In genomic region chr9:127731938-127732337, GRCh38 we compare ENCODE assay signal across 1 cellular context.
TF ChIP-seq lines count a peak whose summit lies in the region.

No MANE protein-coding gene starts in this region.

TF ChIP-seq in K562, 482 proteins besides CTCF, POLR2A, EP300 and RAD21:
- 0 out of 2 replicates have a peak, but pooled peaks have one; percentile 23 for TF ChIP-seq RBFOX2 (IDR thresholded peaks at IDR 0.05; ENCODE audit: low read depth, low read length)
- no peak for TF ChIP-seq KLF16 (IDR thresholded peaks at IDR 0.05)
- no peak for TF ChIP-seq MITF (IDR thresholded peaks at IDR 0.05)
- no peak for TF ChIP-seq SIRT6 (IDR thresholded peaks at IDR 0.05; ENCODE audit: low read depth, low read length)
